22 cellular contexts compared by ENCODE assay signal in the genomic region with DNA sequence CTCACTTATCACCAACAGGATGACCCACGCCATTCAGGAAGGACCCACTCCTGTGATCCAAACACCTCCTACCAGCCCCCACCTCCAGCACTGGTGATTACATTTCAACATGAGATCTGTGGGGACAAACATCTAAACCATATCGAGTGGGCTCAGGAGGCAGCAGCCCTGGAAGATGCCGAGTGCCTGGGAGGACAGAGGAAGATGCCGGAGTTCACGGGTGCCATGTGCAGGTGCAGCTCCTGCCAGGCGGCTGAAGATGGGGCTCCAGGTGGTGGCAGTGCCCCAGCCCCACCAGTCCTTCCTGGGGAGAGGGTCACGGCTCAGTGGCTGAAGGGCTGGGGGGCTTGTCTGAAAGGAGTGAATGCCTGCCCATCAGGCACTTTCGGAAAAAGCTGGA. TPM values are rescaled to one million over a fixed set of nuclear protein-coding genes. Genes with fewer than 3 reads are reported as not detected.
DNase-seq lines count a peak whose midpoint lies in the region; ATAC-seq and TF ChIP-seq lines count a peak whose summit lies in the region.
"Had no signal": no experiment of that assay in that cellular context is flagged by ENCODE, and none has a peak within 500 bp of the region (broad histone marks: within the 10 kb centered on the region; RNA-seq: fewer than 3 reads in every experiment).

No MANE protein-coding gene starts in this region.

- H3K36me3 ChIP-seq in upper lobe of right lung (no peaks in the 10 kb centered on the region), breast epithelium (no peaks in the 10 kb centered on the region)
- H3K36me3 ChIP-seq: HAP-1 had no signal

- ATAC-seq in activated CD8-positive, alpha-beta memory T cell treated with anti-CD3 and anti-CD28 coated beads, Interleukin-2, amount 10 ng/mL, durations not matched to agents 7 days and 5 days: no peak
- ATAC-seq in natural killer cell treated with Interleukin-12 subunit alpha and Interleukin-12 subunit beta and Interleukin-15 and Interleukin-18, amount 100 ng/mL, for 72 hours: no peak
- ATAC-seq in natural killer cell: no peak
- ATAC-seq in upper lobe of right lung: no peak
- ATAC-seq in HG02763 (IDR thresholded peaks at IDR 0.05; ENCODE audit: unreplicated experiment): no peak
- ATAC-seq: CD8-positive, alpha-beta T cell; GM12878; GM23338 had no signal

- peaks cover 9% of the 10 kb centered on the region for H3K4me1 Mint-ChIP-seq in activated CD8-positive, alpha-beta memory T cell treated with anti-CD3 and anti-CD28 coated beads, Interleukin-2, amount 10 ng/mL, durations not matched to agents 7 days and 5 days
- H3K4me1 Mint-ChIP-seq in natural killer cell treated with Interleukin-12 subunit alpha and Interleukin-12 subunit beta and Interleukin-15 and Interleukin-18, amount 100 ng/mL, for 72 hours (ENCODE audit: low read depth in 2 of 2): peaks cover 14 to 16% of the 10 kb centered on the region in 2 donors
- peaks cover 8 to 23% of the 10 kb centered on the region in 2 donors for H3K4me1 Mint-ChIP-seq in natural killer cell
- H3K4me1 Mint-ChIP-seq in osteocyte (ENCODE audit: unreplicated experiment): peaks cover under 1% of the 10 kb centered on the region

- intact Hi-C loops in natural killer cell (cut with micrococcal nuclease): no loop called here
- intact Hi-C loops in upper lobe of right lung (cut with DNase I): no loop called here
- intact Hi-C loops in breast epithelium (cut with DNase I; ENCODE audit: low total_unique reads): no loop called here

- no peak for TF ChIP-seq POLR2A in breast epithelium (IDR thresholded peaks at IDR 0.05)

- TF ChIP-seq CTCF in natural killer cell (IDR thresholded peaks at IDR 0.05): no peak
- TF ChIP-seq CTCF in osteocyte (IDR thresholded peaks at IDR 0.05): no peak
- no peak for TF ChIP-seq CTCF in upper lobe of right lung (IDR thresholded peaks at IDR 0.05)
- no peak for TF ChIP-seq CTCF in breast epithelium (IDR thresholded peaks at IDR 0.05)

- no peaks in the 10 kb centered on the region for H3K36me3 Mint-ChIP-seq in activated CD8-positive, alpha-beta memory T cell treated with anti-CD3 and anti-CD28 coated beads, Interleukin-2, amount 10 ng/mL, durations not matched to agents 7 days and 5 days
- H3K36me3 Mint-ChIP-seq in natural killer cell treated with Interleukin-12 subunit alpha and Interleukin-12 subunit beta and Interleukin-15 and Interleukin-18, amount 100 ng/mL, for 72 hours: no peaks in the 10 kb centered on the region
- no peaks in the 10 kb centered on the region for H3K36me3 Mint-ChIP-seq in natural killer cell
- no peaks in the 10 kb centered on the region for H3K36me3 Mint-ChIP-seq in osteocyte (ENCODE audit: unreplicated experiment)
- H3K36me3 Mint-ChIP-seq: CD8-positive, alpha-beta T cell had no signal

- no peaks in the 10 kb centered on the region for H3K9me3 Mint-ChIP-seq in activated CD8-positive, alpha-beta memory T cell treated with anti-CD3 and anti-CD28 coated beads, Interleukin-2, amount 10 ng/mL, durations not matched to agents 7 days and 5 days (ENCODE audit: low read depth)
- no peaks in the 10 kb centered on the region for H3K9me3 Mint-ChIP-seq in natural killer cell treated with Interleukin-12 subunit alpha and Interleukin-12 subunit beta and Interleukin-15 and Interleukin-18, amount 100 ng/mL, for 72 hours
- no peaks in the 10 kb centered on the region for H3K9me3 Mint-ChIP-seq in natural killer cell
- H3K9me3 Mint-ChIP-seq in osteocyte (ENCODE audit: unreplicated experiment): no peaks in the 10 kb centered on the region
- H3K9me3 Mint-ChIP-seq: CD8-positive, alpha-beta T cell; GM23338 had no signal

- H3K4me3 Mint-ChIP-seq in activated CD8-positive, alpha-beta memory T cell treated with anti-CD3 and anti-CD28 coated beads, Interleukin-2, amount 10 ng/mL, durations not matched to agents 7 days and 5 days: no peak overlapping the region
- H3K4me3 Mint-ChIP-seq in natural killer cell treated with Interleukin-12 subunit alpha and Interleukin-12 subunit beta and Interleukin-15 and Interleukin-18, amount 100 ng/mL, for 72 hours: no peak overlapping the region
- H3K4me3 Mint-ChIP-seq in natural killer cell (no peak overlapping the region), osteocyte (ENCODE audit: unreplicated experiment) (no peak overlapping the region)
- H3K4me3 Mint-ChIP-seq: CD8-positive, alpha-beta T cell; GM23338 had no signal

- H3K27me3 ChIP-seq in upper lobe of right lung: peaks cover 33% of the 10 kb centered on the region
- peaks cover 0 to 65% of the 10 kb centered on the region in 2 donors for H3K27me3 ChIP-seq in breast epithelium

- H3K4me3 ChIP-seq in upper lobe of right lung (no peak overlapping the region), breast epithelium (no peak overlapping the region)
- H3K4me3 ChIP-seq: GM12878, GM23338, HAP-1 had no signal

- CTCF ChIA-PET in activated CD8-positive, alpha-beta memory T cell treated with anti-CD3 and anti-CD28 coated beads, Interleukin-2, amount 10 ng/mL, durations not matched to agents 7 days and 5 days (lab: Charles Lee): no interaction called here

- H3K4me1 ChIP-seq in upper lobe of right lung: no peaks in the 10 kb centered on the region
- H3K4me1 ChIP-seq in breast epithelium: no peaks in the 10 kb centered on the region
- H3K4me1 ChIP-seq: HAP-1 had no signal

- H3K9me3 ChIP-seq in upper lobe of right lung (no peaks in the 10 kb centered on the region), breast epithelium (no peaks in the 10 kb centered on the region)
- H3K9me3 ChIP-seq: HAP-1 had no signal

- peak; percentile 45 for DNase-seq in activated CD8-positive, alpha-beta memory T cell treated with anti-CD3 and anti-CD28 coated beads, Interleukin-2, amount 50 U/mL, for 48 hours
- DNase-seq in activated CD8-positive, alpha-beta memory T cell treated with anti-CD3 and anti-CD28 coated beads, Interleukin-2, amount 10 ng/mL, durations not matched to agents 7 days and 5 days: no peak
- peak; percentile 55 for DNase-seq in natural killer cell treated with Interleukin-12 subunit alpha and Interleukin-12 subunit beta and Interleukin-15 and Interleukin-18, amount 100 ng/mL, for 72 hours (ENCODE audit: low spot score)
- DNase-seq in natural killer cell: no peak
- peak; percentile 76 for DNase-seq in osteocyte (ENCODE audit: extremely low spot score, unreplicated experiment)
- peak; percentile 29 for DNase-seq in upper lobe of right lung
- DNase-seq in breast epithelium (ENCODE audit: low spot score in 2 of 2): no peak
- DNase-seq: ACHN; C1 segment of cervical spinal cord; CD8-positive, alpha-beta T cell; DND-41; KG1; NCI-H1092; NCI-H1436 treated with DMSO at 0.1 percent for 48 hours; NCI-H1930; NCI-H2227 treated with DMSO at 0.1 percent for 48 hours; NCI-H510A had no signal

- H3K27ac Mint-ChIP-seq in activated CD8-positive, alpha-beta memory T cell treated with anti-CD3 and anti-CD28 coated beads, Interleukin-2, amount 10 ng/mL, durations not matched to agents 7 days and 5 days: no peak overlapping the region
- no peak overlapping the region for H3K27ac Mint-ChIP-seq in natural killer cell treated with Interleukin-12 subunit alpha and Interleukin-12 subunit beta and Interleukin-15 and Interleukin-18, amount 100 ng/mL, for 72 hours
- no peak overlapping the region for H3K27ac Mint-ChIP-seq in natural killer cell
- H3K27ac Mint-ChIP-seq in osteocyte (ENCODE audit: unreplicated experiment): no peak overlapping the region
- H3K27ac Mint-ChIP-seq: CD8-positive, alpha-beta T cell; GM23338 had no signal

- peaks cover 8% of the 10 kb centered on the region for H3K27me3 Mint-ChIP-seq in activated CD8-positive, alpha-beta memory T cell treated with anti-CD3 and anti-CD28 coated beads, Interleukin-2, amount 10 ng/mL, durations not matched to agents 7 days and 5 days
- H3K27me3 Mint-ChIP-seq in natural killer cell treated with Interleukin-12 subunit alpha and Interleukin-12 subunit beta and Interleukin-15 and Interleukin-18, amount 100 ng/mL, for 72 hours: peaks cover 6 to 7% of the 10 kb centered on the region in 2 donors
- H3K27me3 Mint-ChIP-seq in natural killer cell (ENCODE audit: low read depth in 2 of 2): peaks cover 0 to 20% of the 10 kb centered on the region in 2 donors
- H3K27me3 Mint-ChIP-seq in osteocyte (ENCODE audit: unreplicated experiment): no peaks in the 10 kb centered on the region

- no peak overlapping the region for H3K27ac ChIP-seq in upper lobe of right lung
- H3K27ac ChIP-seq in breast epithelium: no peak overlapping the region
- H3K27ac ChIP-seq: 22Rv1 had no signal

RNA-seq across cellular contexts. Expression of a gene that starts 6.1 kb away (rescaled TPM):
- 10 to 100 TPM; 32.2 to 40.5 TPM for total RNA-seq in activated CD8-positive, alpha-beta memory T cell treated with anti-CD3 and anti-CD28 coated beads, Interleukin-2, amount 10 ng/mL, durations not matched to agents 7 days and 5 days
- total RNA-seq in natural killer cell treated with Interleukin-12 subunit alpha and Interleukin-12 subunit beta and Interleukin-15 and Interleukin-18, amount 100 ng/mL, for 72 hours: 10 to 100 TPM; 15.3 to 58.1 TPM
- total RNA-seq in natural killer cell: 10 to 100 TPM; 12.2 to 15.1 (median 12.3) TPM
- total RNA-seq in osteocyte: 5.4 and 7.6 TPM in 2 replicates
- 13.2 TPM for total RNA-seq in upper lobe of right lung
- total RNA-seq in breast epithelium: 10 to 100 TPM in 1 of 3 donors, 1 to 10 TPM in 2; 1.9 to 10.5 (median 4.3) TPM

Comparison
In these comparisons a context has a peak if more than half of its experiments do, and no peak if none do; other contexts are left out.
1. DNase-seq: peak in activated CD8-positive, alpha-beta memory T cell treated with anti-CD3 and anti-CD28 coated beads, Interleukin-2, amount 50 U/mL, for 48 hours (single experiment), natural killer cell treated with Interleukin-12 subunit alpha and Interleukin-12 subunit beta and Interleukin-15 and Interleukin-18, amount 100 ng/mL, for 72 hours (single experiment), osteocyte (single experiment) and upper lobe of right lung (single experiment); none in activated CD8-positive, alpha-beta memory T cell treated with anti-CD3 and anti-CD28 coated beads, Interleukin-2, amount 10 ng/mL, durations not matched to agents 7 days and 5 days (single experiment), natural killer cell (single experiment) and breast epithelium (0 of 2).